30 cellular contexts compared by ENCODE assay signal in the genomic region with DNA sequence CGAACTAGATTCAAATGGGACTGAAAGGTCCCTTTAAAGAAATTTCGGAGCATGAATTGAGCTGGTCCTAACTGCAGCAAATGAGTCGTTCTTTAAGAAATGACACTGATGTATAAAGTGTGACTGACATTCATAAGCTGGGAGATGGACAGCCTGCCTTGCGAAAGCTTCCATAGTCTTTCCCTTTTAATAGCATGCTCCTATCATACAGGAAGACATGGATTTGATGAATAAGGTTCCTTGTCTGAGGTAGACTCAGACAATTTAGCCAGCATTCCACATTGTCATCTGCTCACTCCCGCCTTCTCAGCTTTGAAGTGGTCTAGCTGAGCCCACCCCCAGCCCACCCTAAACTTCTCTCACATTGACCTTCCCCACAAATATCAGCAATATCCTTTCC.
"Had no signal": no experiment of that assay in that cellular context is flagged by ENCODE, and none has a peak within 500 bp of the region (broad histone marks: within the 10 kb centered on the region; RNA-seq: fewer than 3 reads in every experiment).

No MANE protein-coding gene starts in this region.

- H3K27me3 Mint-ChIP-seq: activated CD4-positive, alpha-beta memory T cell treated with anti-CD3 and anti-CD28 coated beads for 36 hours; activated CD4-positive, alpha-beta T cell treated with anti-CD3 and anti-CD28 coated beads for 36 hours; activated CD4-positive, alpha-beta T cell treated with anti-CD3 and anti-CD28 coated beads, Interleukin-2, amount 10 ng/mL, durations not matched to agents 24 days and 14 days; activated CD8-positive, alpha-beta memory T cell treated with anti-CD3 and anti-CD28 coated beads, Interleukin-2, amount 10 ng/mL, durations not matched to agents 7 days and 5 days had no signal

- H3K4me3 ChIP-seq: adrenal gland, body of pancreas, esophagus squamous epithelium, gastroesophageal sphincter had no signal

- H3K27me3 ChIP-seq: adrenal gland, body of pancreas had no signal

- H3K4me1 ChIP-seq: adrenal gland, esophagus squamous epithelium, gastroesophageal sphincter had no signal

- H3K27ac Mint-ChIP-seq: activated CD4-positive, alpha-beta memory T cell treated with anti-CD3 and anti-CD28 coated beads for 36 hours; activated CD4-positive, alpha-beta T cell treated with anti-CD3 and anti-CD28 coated beads for 36 hours; activated CD4-positive, alpha-beta T cell treated with anti-CD3 and anti-CD28 coated beads, Interleukin-2, amount 10 ng/mL, durations not matched to agents 24 days and 14 days; activated CD8-positive, alpha-beta memory T cell treated with anti-CD3 and anti-CD28 coated beads, Interleukin-2, amount 10 ng/mL, durations not matched to agents 7 days and 5 days; activated CD8-positive, alpha-beta T cell treated with anti-CD3 and anti-CD28 coated beads, Interleukin-2, amount 10 ng/mL, durations not matched to agents 7 days and 5 days; activated naive CD4-positive, alpha-beta T cell treated with anti-CD3 and anti-CD28 coated beads for 36 hours; activated naive CD4-positive, alpha-beta T cell treated with anti-CD3 and anti-CD28 coated beads, Interleukin-2, amount 50 U/mL, for 24 hours; activated naive CD8-positive, alpha-beta T cell treated with anti-CD3 and anti-CD28 coated beads for 36 hours; activated naive CD8-positive, alpha-beta T cell treated with anti-CD3 and anti-CD28 coated beads, Interleukin-2, amount 50 U/mL, for 24 hours; activated T-helper 1 cell treated with anti-CD3 and anti-CD28 coated beads, Interleukin-12 subunit alpha, Interleukin-12 subunit beta, Interleukin-2, Interleukin-4 antibody, amounts not matched to agents 30 ng/mL and 10 ng/mL and 1 ng/mL, durations not matched to agents 14 hours and 24 hours and 36 hours; activated T-helper 2 cell treated with anti-CD3 and anti-CD28 coated beads, Interferon-gamma antibody, Interleukin-2, Interleukin-4, amounts not matched to agents 10 μg/mL and 5 μg/mL and 100 μg/mL, durations not matched to agents 14 hours and 24 hours and 36 hours; effector memory CD8-positive, alpha-beta T cell; T-helper 17 cell; T-helper 2 cell treated with Interferon-gamma antibody and Interleukin-4, amounts not matched to agents 5 μg/mL and 100 μg/mL, for 36 hours had no signal

- ATAC-seq: activated CD4-positive, alpha-beta T cell treated with anti-CD3 and anti-CD28 coated beads for 36 hours; activated CD8-positive, alpha-beta memory T cell treated with anti-CD3 and anti-CD28 coated beads, Interleukin-2, amount 10 ng/mL, durations not matched to agents 7 days and 5 days; activated CD8-positive, alpha-beta T cell treated with anti-CD3 and anti-CD28 coated beads, Interleukin-2, amount 10 ng/mL, durations not matched to agents 7 days and 5 days; activated naive CD8-positive, alpha-beta T cell treated with anti-CD3 and anti-CD28 coated beads, Interleukin-2, amount 50 U/mL, for 24 hours; effector memory CD8-positive, alpha-beta T cell; gastroesophageal sphincter; T-helper 17 cell had no signal

- H3K36me3 Mint-ChIP-seq: activated CD4-positive, alpha-beta memory T cell treated with anti-CD3 and anti-CD28 coated beads for 36 hours; activated CD8-positive, alpha-beta memory T cell treated with anti-CD3 and anti-CD28 coated beads, Interleukin-2, amount 10 ng/mL, durations not matched to agents 7 days and 5 days; activated naive CD4-positive, alpha-beta T cell treated with anti-CD3 and anti-CD28 coated beads, Interleukin-2, amount 50 U/mL, for 24 hours; activated naive CD8-positive, alpha-beta T cell treated with anti-CD3 and anti-CD28 coated beads for 36 hours had no signal

- H3K9me3 ChIP-seq: adrenal gland, body of pancreas, esophagus squamous epithelium, gastroesophageal sphincter had no signal

- H3K4me3 Mint-ChIP-seq: activated CD4-positive, alpha-beta memory T cell treated with anti-CD3 and anti-CD28 coated beads for 36 hours; activated CD4-positive, alpha-beta T cell treated with anti-CD3 and anti-CD28 coated beads for 36 hours; activated CD4-positive, alpha-beta T cell treated with anti-CD3 and anti-CD28 coated beads, Interleukin-2, amount 10 ng/mL, durations not matched to agents 24 days and 14 days; activated CD8-positive, alpha-beta memory T cell treated with anti-CD3 and anti-CD28 coated beads, Interleukin-2, amount 10 ng/mL, durations not matched to agents 7 days and 5 days; activated CD8-positive, alpha-beta T cell treated with anti-CD3 and anti-CD28 coated beads, Interleukin-2, amount 10 ng/mL, durations not matched to agents 7 days and 5 days; activated naive CD4-positive, alpha-beta T cell treated with anti-CD3 and anti-CD28 coated beads for 36 hours; activated naive CD4-positive, alpha-beta T cell treated with anti-CD3 and anti-CD28 coated beads, Interleukin-2, amount 50 U/mL, for 24 hours; activated naive CD8-positive, alpha-beta T cell treated with anti-CD3 and anti-CD28 coated beads for 36 hours; activated naive CD8-positive, alpha-beta T cell treated with anti-CD3 and anti-CD28 coated beads, Interleukin-2, amount 50 U/mL, for 24 hours; activated T-helper 1 cell treated with anti-CD3 and anti-CD28 coated beads, Interleukin-12 subunit alpha, Interleukin-12 subunit beta, Interleukin-2, Interleukin-4 antibody, amounts not matched to agents 30 ng/mL and 10 ng/mL and 1 ng/mL, durations not matched to agents 14 hours and 24 hours and 36 hours; effector memory CD8-positive, alpha-beta T cell; T-helper 17 cell; T-helper 2 cell treated with Interferon-gamma antibody and Interleukin-4, amounts not matched to agents 5 μg/mL and 100 μg/mL, for 36 hours had no signal

- H3K9me3 Mint-ChIP-seq: activated CD4-positive, alpha-beta memory T cell treated with anti-CD3 and anti-CD28 coated beads for 36 hours; activated CD4-positive, alpha-beta T cell treated with anti-CD3 and anti-CD28 coated beads, Interleukin-2, amount 10 ng/mL, durations not matched to agents 24 days and 14 days; activated naive CD4-positive, alpha-beta T cell treated with anti-CD3 and anti-CD28 coated beads for 36 hours; activated naive CD4-positive, alpha-beta T cell treated with anti-CD3 and anti-CD28 coated beads, Interleukin-2, amount 50 U/mL, for 24 hours; activated naive CD8-positive, alpha-beta T cell treated with anti-CD3 and anti-CD28 coated beads for 36 hours; activated naive CD8-positive, alpha-beta T cell treated with anti-CD3 and anti-CD28 coated beads, Interleukin-2, amount 50 U/mL, for 24 hours; activated T-helper 1 cell treated with anti-CD3 and anti-CD28 coated beads, Interleukin-12 subunit alpha, Interleukin-12 subunit beta, Interleukin-2, Interleukin-4 antibody, amounts not matched to agents 30 ng/mL and 10 ng/mL and 1 ng/mL, durations not matched to agents 14 hours and 24 hours and 36 hours; activated T-helper 2 cell treated with anti-CD3 and anti-CD28 coated beads, Interferon-gamma antibody, Interleukin-2, Interleukin-4, amounts not matched to agents 10 μg/mL and 5 μg/mL and 100 μg/mL, durations not matched to agents 14 hours and 24 hours and 36 hours; effector memory CD8-positive, alpha-beta T cell; T-helper 2 cell treated with Interferon-gamma antibody and Interleukin-4, amounts not matched to agents 5 μg/mL and 100 μg/mL, for 36 hours had no signal

- H3K36me3 ChIP-seq: adrenal gland, esophagus squamous epithelium, gastroesophageal sphincter had no signal

- H3K27ac ChIP-seq: adrenal gland, body of pancreas, esophagus squamous epithelium, gastroesophageal sphincter had no signal

- DNase-seq: activated CD4-positive, alpha-beta memory T cell treated with anti-CD3 and anti-CD28 coated beads for 36 hours; activated CD4-positive, alpha-beta T cell treated with anti-CD3 and anti-CD28 coated beads for 36 hours; activated CD4-positive, alpha-beta T cell treated with anti-CD3 and anti-CD28 coated beads, Interleukin-2, amount 10 ng/mL, durations not matched to agents 24 days and 14 days; activated CD4-positive, CD25-positive, alpha-beta regulatory T cell; activated CD4-positive, CD25-positive, alpha-beta regulatory T cell treated with anti-CD3 and anti-CD28 coated beads, Interleukin-2, amount 50 U/mL, for 72 hours; activated CD8-positive, alpha-beta memory T cell treated with anti-CD3 and anti-CD28 coated beads, Interleukin-2, amount 10 ng/mL, durations not matched to agents 7 days and 5 days; activated CD8-positive, alpha-beta memory T cell treated with anti-CD3 and anti-CD28 coated beads, Interleukin-2, amount 50 U/mL, for 4 hours; activated CD8-positive, alpha-beta T cell treated with anti-CD3 and anti-CD28 coated beads, Interleukin-2, amount 10 ng/mL, durations not matched to agents 7 days and 5 days; activated effector memory CD4-positive, alpha-beta T cell treated with anti-CD3 and anti-CD28 coated beads, Interleukin-2, amount 50 U/mL, for 16 hours; activated naive CD4-positive, alpha-beta T cell treated with anti-CD3 and anti-CD28 coated beads for 36 hours; activated naive CD8-positive, alpha-beta T cell treated with anti-CD3 and anti-CD28 coated beads for 36 hours; activated naive CD8-positive, alpha-beta T cell treated with anti-CD3 and anti-CD28 coated beads, Interleukin-2, amount 50 U/mL, for 24 hours; activated T-cell treated with anti-CD3 and anti-CD28 coated beads, Interleukin-2, amount 50 U/mL, for 1 hour; activated T-cell treated with anti-CD3 and anti-CD28 coated beads, Interleukin-2, amount 50 U/mL, for 48 hours; aorta; cortex of kidney; dermis blood vessel endothelial cell; effector CD4-positive, alpha-beta T cell; effector memory CD8-positive, alpha-beta T cell; esophagus squamous epithelium; T-helper 1 cell; T-helper 17 cell; T1000 had no signal

- H3K4me1 Mint-ChIP-seq: activated CD4-positive, alpha-beta T cell treated with anti-CD3 and anti-CD28 coated beads for 36 hours; activated CD4-positive, alpha-beta T cell treated with anti-CD3 and anti-CD28 coated beads, Interleukin-2, amount 10 ng/mL, durations not matched to agents 24 days and 14 days; activated CD8-positive, alpha-beta memory T cell treated with anti-CD3 and anti-CD28 coated beads, Interleukin-2, amount 10 ng/mL, durations not matched to agents 7 days and 5 days; activated naive CD4-positive, alpha-beta T cell treated with anti-CD3 and anti-CD28 coated beads, Interleukin-2, amount 50 U/mL, for 24 hours; activated naive CD8-positive, alpha-beta T cell treated with anti-CD3 and anti-CD28 coated beads for 36 hours; activated naive CD8-positive, alpha-beta T cell treated with anti-CD3 and anti-CD28 coated beads, Interleukin-2, amount 50 U/mL, for 24 hours; T-helper 17 cell had no signal
